Comparison of ENCODE assay signal across 10 cellular contexts in the genomic region with DNA sequence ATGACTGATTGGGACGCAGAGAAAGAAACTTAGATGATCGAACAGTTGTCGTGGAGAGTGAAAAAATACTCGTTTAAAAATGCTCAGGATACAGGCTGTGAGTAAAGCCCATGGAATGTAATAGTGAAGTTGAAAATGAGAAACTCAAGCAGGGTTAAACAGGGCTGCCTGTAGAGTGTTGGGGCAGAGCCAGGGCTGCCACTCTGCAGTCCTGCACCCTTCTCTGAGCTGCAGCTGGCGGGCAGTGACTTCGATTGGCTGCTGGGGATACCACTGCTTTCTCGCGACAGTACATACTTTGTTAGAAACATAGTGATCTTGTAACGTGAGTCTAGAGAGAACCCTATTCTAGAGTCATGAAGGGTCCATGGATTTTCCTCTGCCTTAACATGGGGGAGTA.
DNase-seq lines count a peak whose midpoint lies in the region; ATAC-seq, FAIRE-seq and TF ChIP-seq lines count a peak whose summit lies in the region.
"Had no signal": no experiment of that assay in that cellular context is flagged by ENCODE, and none has a peak within 500 bp of the region (broad histone marks: within the 10 kb centered on the region; RNA-seq: fewer than 3 reads in every experiment).

No MANE protein-coding gene starts in this region.

- H3K27me3 ChIP-seq in heart left ventricle = no peaks in the 10 kb centered on the region

- DNase-seq in heart left ventricle (peak in 2 of 5 donors; percentile 53 to 66), retinal pigment epithelial cell (ENCODE audit: low read depth) (peak; percentile 81), COLO668 (lab: John Stamatoyannopoulos, UW; ENCODE audit: unreplicated experiment) (no peak), NCI-H2081 (lab: John Stamatoyannopoulos, UW) (no peak)
- DNase-seq in effector CD4-positive, alpha-beta T cell = no peak
- no peak for DNase-seq in activated T-helper 1 cell treated with anti-CD3 and anti-CD28 coated beads, Interleukin-12 subunit alpha, Interleukin-12 subunit beta, Interleukin-2, Interleukin-4 antibody, amounts not matched to agents 30 ng/mL and 10 ng/mL and 1 ng/mL, durations not matched to agents 14 hours and 24 hours and 36 hours (ENCODE audit: low spot score)
- DNase-seq: NCI-H446 had no signal

- no peaks in the 10 kb centered on the region for H3K27me3 Mint-ChIP-seq in activated T-helper 1 cell treated with anti-CD3 and anti-CD28 coated beads, Interleukin-12 subunit alpha, Interleukin-12 subunit beta, Interleukin-2, Interleukin-4 antibody, amounts not matched to agents 30 ng/mL and 10 ng/mL and 1 ng/mL, durations not matched to agents 14 hours and 24 hours and 36 hours (ENCODE audit: insufficient read depth)
- H3K27me3 Mint-ChIP-seq: activated naive CD8-positive, alpha-beta T cell had no signal

- peaks cover 6% of the 10 kb centered on the region for H3K36me3 Mint-ChIP-seq in activated T-helper 1 cell treated with anti-CD3 and anti-CD28 coated beads, Interleukin-12 subunit alpha, Interleukin-12 subunit beta, Interleukin-2, Interleukin-4 antibody, amounts not matched to agents 30 ng/mL and 10 ng/mL and 1 ng/mL, durations not matched to agents 14 hours and 24 hours and 36 hours (ENCODE audit: low read depth)
- H3K36me3 Mint-ChIP-seq: activated naive CD8-positive, alpha-beta T cell had no signal

- no peaks in the 10 kb centered on the region for H3K9me3 ChIP-seq in heart left ventricle

- no peak overlapping the region for H3K27ac Mint-ChIP-seq in activated T-helper 1 cell treated with anti-CD3 and anti-CD28 coated beads, Interleukin-12 subunit alpha, Interleukin-12 subunit beta, Interleukin-2, Interleukin-4 antibody, amounts not matched to agents 30 ng/mL and 10 ng/mL and 1 ng/mL, durations not matched to agents 14 hours and 24 hours and 36 hours
- H3K27ac Mint-ChIP-seq: activated naive CD8-positive, alpha-beta T cell had no signal

- H3K4me3 ChIP-seq in WI38 (ENCODE audit: low read depth, low read length) = peak overlapping the region; percentile 49
- peak overlapping the region in 5 of 12 donors; percentile 3 to 25 (median 12) for H3K4me3 ChIP-seq in heart left ventricle
- H3K4me3 ChIP-seq in retinal pigment epithelial cell (ENCODE audit: low read length) = peak overlapping the region; percentile 66

- TF ChIP-seq CTCF in WI38 (IDR thresholded peaks at IDR 0.05; ENCODE audit: low read depth, low read length) (no peak), heart left ventricle (IDR thresholded peaks at IDR 0.05) (no peak), retinal pigment epithelial cell (conservative IDR thresholded peaks at IDR 0.05; ENCODE audit: low read depth, low read length) (no peak)

- H3K36me3 ChIP-seq in heart left ventricle = peaks cover 0 to 14% (median 4%) of the 10 kb centered on the region in 9 donors

- no peak for TF ChIP-seq POLR2A in heart left ventricle (IDR thresholded peaks at IDR 0.05)

- peak; percentile 19 for FAIRE-seq in G401.6 (lab: Jason Lieb, UNC)

- H3K4me3 Mint-ChIP-seq in activated T-helper 1 cell treated with anti-CD3 and anti-CD28 coated beads, Interleukin-12 subunit alpha, Interleukin-12 subunit beta, Interleukin-2, Interleukin-4 antibody, amounts not matched to agents 30 ng/mL and 10 ng/mL and 1 ng/mL, durations not matched to agents 14 hours and 24 hours and 36 hours = no peak overlapping the region
- H3K4me3 Mint-ChIP-seq: activated naive CD8-positive, alpha-beta T cell had no signal

- WGBS in heart left ventricle, 4 donors = 18 to 31% (median 23%) methylated on average over 9 of the region's 9 CpGs

- peaks cover 2% of the 10 kb centered on the region for H3K4me1 Mint-ChIP-seq in activated T-helper 1 cell treated with anti-CD3 and anti-CD28 coated beads, Interleukin-12 subunit alpha, Interleukin-12 subunit beta, Interleukin-2, Interleukin-4 antibody, amounts not matched to agents 30 ng/mL and 10 ng/mL and 1 ng/mL, durations not matched to agents 14 hours and 24 hours and 36 hours (ENCODE audit: low read depth)

- no peaks in the 10 kb centered on the region for H3K9me3 Mint-ChIP-seq in activated T-helper 1 cell treated with anti-CD3 and anti-CD28 coated beads, Interleukin-12 subunit alpha, Interleukin-12 subunit beta, Interleukin-2, Interleukin-4 antibody, amounts not matched to agents 30 ng/mL and 10 ng/mL and 1 ng/mL, durations not matched to agents 14 hours and 24 hours and 36 hours

- H3K4me1 ChIP-seq in heart left ventricle = peaks cover 3 to 87% (median 71%) of the 10 kb centered on the region in 12 donors

- ATAC-seq in heart left ventricle = peak; percentile 48 to 80 (median 66)

- intact Hi-C loops in heart left ventricle (cut with DNase I) = loop anchor here in 4 of 10 donors (5.0 to 10.0 kb wide), 3 partner anchors 33 to 296 kb away; a partner anchor contains a TSS
- intact Hi-C loops in activated T-helper 1 cell treated with anti-CD3 and anti-CD28 coated beads, Interleukin-12 subunit alpha, Interleukin-12 subunit beta, Interleukin-2, Interleukin-4 antibody, amounts not matched to agents 30 ng/mL and 10 ng/mL and 1 ng/mL, durations not matched to agents 14 hours and 24 hours and 36 hours (cut with micrococcal nuclease) = no loop called here

- H3K27ac ChIP-seq in heart left ventricle = peak overlapping the region in 7 of 12 donors; percentile 0 to 56 (median 18)
